In genomic region chr7:91082854-91083495, GRCh38 we compare ENCODE assay signal across 8 cellular contexts.
DNase-seq lines count a peak whose midpoint lies in the region; ATAC-seq and TF ChIP-seq lines count a peak whose summit lies in the region.

No MANE protein-coding gene starts in this region.

- no peak for ATAC-seq in GM18870 (IDR thresholded peaks at IDR 0.05; ENCODE audit: unreplicated experiment)

- no peak for TF ChIP-seq POLR2A in NB4 (IDR thresholded peaks at IDR 0.05; ENCODE audit: extremely low read depth, insufficient read length)

- no peaks in the 10 kb centered on the region for H3K36me3 Mint-ChIP-seq in activated CD4-positive, alpha-beta T cell treated with anti-CD3 and anti-CD28 coated beads, Interleukin-2, amount 10 ng/mL, durations not matched to agents 7 days and 5 days (ENCODE audit: low read depth)
- H3K36me3 Mint-ChIP-seq in MCF 10A (ENCODE audit: insufficient read depth, unreplicated experiment) = peaks cover 6% of the 10 kb centered on the region

- H3K4me3 ChIP-seq in NB4 (ENCODE audit: low read depth, low read length) = no peak overlapping the region

- no peaks in the 10 kb centered on the region for H3K9me3 Mint-ChIP-seq in activated CD4-positive, alpha-beta T cell treated with anti-CD3 and anti-CD28 coated beads, Interleukin-2, amount 10 ng/mL, durations not matched to agents 7 days and 5 days
- no peaks in the 10 kb centered on the region for H3K9me3 Mint-ChIP-seq in MCF 10A (ENCODE audit: unreplicated experiment)

- peak; percentile 19 for TF ChIP-seq CTCF in NB4 (IDR thresholded peaks at IDR 0.05; ENCODE audit: low read depth, low read length)
- peak; percentile 62 for TF ChIP-seq CTCF in MCF 10A (IDR thresholded peaks at IDR 0.05; ENCODE audit: unreplicated experiment)

- H3K27me3 Mint-ChIP-seq in activated CD4-positive, alpha-beta T cell treated with anti-CD3 and anti-CD28 coated beads, Interleukin-2, amount 10 ng/mL, durations not matched to agents 7 days and 5 days = no peaks in the 10 kb centered on the region
- H3K27me3 Mint-ChIP-seq in MCF 10A (ENCODE audit: insufficient read depth, unreplicated experiment) = no peaks in the 10 kb centered on the region

- H3K4me1 Mint-ChIP-seq in activated CD4-positive, alpha-beta T cell treated with anti-CD3 and anti-CD28 coated beads, Interleukin-2, amount 10 ng/mL, durations not matched to agents 7 days and 5 days = peaks cover 29% of the 10 kb centered on the region
- H3K4me1 Mint-ChIP-seq in MCF 10A (ENCODE audit: insufficient read depth, unreplicated experiment) = no peaks in the 10 kb centered on the region

- intact Hi-C loops in MCF 10A (cut with micrococcal nuclease) = loop anchor here (1.0 to 10.0 kb wide), 5 partner anchors 526 to 1364 kb away; partner anchors contain the start of gene GATAD1

- no peak for DNase-seq in activated CD4-positive, alpha-beta T cell treated with anti-CD3 and anti-CD28 coated beads, Interleukin-2, amount 10 ng/mL, durations not matched to agents 7 days and 5 days
- DNase-seq in activated CD4-positive, alpha-beta T cell treated with anti-CD3 and anti-CD28 coated beads, Interleukin-2, amount 50 U/mL, for 4 hours = no peak
- peak; percentile 34 for DNase-seq in NB4 (ENCODE audit: low read depth)
- DNase-seq in MCF 10A (ENCODE audit: unreplicated experiment) = peak; percentile 36
- DNase-seq in myocyte (ENCODE audit: low read depth) = peak; percentile 57
- no peak for DNase-seq in CD1c-positive myeloid dendritic cell (ENCODE audit: extremely low spot score)
- no peak for DNase-seq in 8988T

- H3K4me3 Mint-ChIP-seq in activated CD4-positive, alpha-beta T cell treated with anti-CD3 and anti-CD28 coated beads, Interleukin-2, amount 10 ng/mL, durations not matched to agents 7 days and 5 days = no peak overlapping the region
- no peak overlapping the region for H3K4me3 Mint-ChIP-seq in MCF 10A (ENCODE audit: unreplicated experiment)

- CTCF ChIA-PET in activated CD4-positive, alpha-beta T cell treated with anti-CD3 and anti-CD28 coated beads, Interleukin-2, amount 10 ng/mL, durations not matched to agents 7 days and 5 days (lab: Charles Lee) = interaction anchor here (0.7 to 1.4 kb wide), 3 partner anchors 8 to 628 kb away, joined by 3 read pairs; no protein-coding TSS in a partner anchor
- CTCF ChIA-PET in MCF 10A (lab: Yijun Ruan, JAX) = interaction anchor here (0.6 to 6.1 kb wide), 28 partner anchors 8 to 1364 kb away, joined by 3 to 36 read pairs (median 4); no protein-coding TSS in a partner anchor

- POLR2A ChIA-PET in activated CD4-positive, alpha-beta T cell treated with anti-CD3 and anti-CD28 coated beads, Interleukin-2, amount 10 ng/mL, durations not matched to agents 7 days and 5 days (lab: Charles Lee) = no interaction called here
- POLR2A ChIA-PET in MCF 10A (lab: Yijun Ruan, JAX) = interaction anchor here (0.7 kb wide), 1 partner anchor 1365 kb away, joined by 3 read pairs; no protein-coding TSS in a partner anchor

- H3K27ac Mint-ChIP-seq in activated CD4-positive, alpha-beta T cell treated with anti-CD3 and anti-CD28 coated beads, Interleukin-2, amount 10 ng/mL, durations not matched to agents 7 days and 5 days = peak overlapping the region; percentile 19
- H3K27ac Mint-ChIP-seq in MCF 10A (ENCODE audit: low read depth, unreplicated experiment) = no peak overlapping the region

- BruUV-seq in MCF 10A (replicated peaks; lab: Mats Ljungman, UMichigan) = no TSS peak

Comparison
In these comparisons a context has a peak if more than half of its experiments do, and no peak if none do; other contexts are left out.
1. DNase-seq: peak in NB4 (single experiment), MCF 10A (single experiment) and myocyte (single experiment); none in activated CD4-positive, alpha-beta T cell treated with anti-CD3 and anti-CD28 coated beads, Interleukin-2, amount 10 ng/mL, durations not matched to agents 7 days and 5 days (single experiment), activated CD4-positive, alpha-beta T cell treated with anti-CD3 and anti-CD28 coated beads, Interleukin-2, amount 50 U/mL, for 4 hours (0 of 2), CD1c-positive myeloid dendritic cell (single experiment) and 8988T (single experiment).